ENCODE assay signal across 27 cellular contexts in genomic region chr21:37605006-37605405, GRCh38.
"Had no signal": no experiment of that assay in that cellular context is flagged by ENCODE, and none has a peak within 500 bp of the region (broad histone marks: within the 10 kb centered on the region; RNA-seq: fewer than 3 reads in every experiment).

No MANE protein-coding gene starts in this region.

- H3K9me3 ChIP-seq: ovary, psoas muscle, spleen, stomach, thoracic aorta, thyroid gland, tibial nerve, upper lobe of left lung, vagina had no signal

- ATAC-seq: naive thymus-derived CD4-positive, alpha-beta T cell; natural killer cell; psoas muscle; right cardiac atrium; sciatic nerve; stimulated activated effector memory CD8-positive, alpha-beta T cell treated with anti-CD3 and anti-CD28 coated beads, Interleukin-12 subunit alpha, Interleukin-12 subunit beta, amount 100 ng/mL, for 72 hours; stimulated activated naive B cell treated with anti-CD40 and anti-IgM and Interleukin-4, amounts not matched to agents 10 μg/mL and 1 μg/mL and 100 μg/mL, for 72 hours had no signal

- H3K27me3 ChIP-seq: neural progenitor cell, ovary, thyroid gland, tibial nerve, upper lobe of left lung, vagina had no signal

- FAIRE-seq: urothelium cell line had no signal

- DNase-seq: naive thymus-derived CD4-positive, alpha-beta T cell; natural killer cell; occipital lobe; ovary; posterior cingulate gyrus; psoas muscle; right cardiac atrium; spleen; stimulated activated CD4-positive, alpha-beta T cell treated with anti-CD3 and anti-CD28 coated beads, Interleukin-12 subunit alpha, Interleukin-12 subunit beta, amount 100 ng/mL, for 4 hours; stimulated activated CD4-positive, alpha-beta T cell treated with anti-CD3 and anti-CD28 coated beads, Interleukin-1b, Interleukin-23, amount 100 ng/mL, for 48 hours; stimulated activated CD4-positive, alpha-beta T cell treated with anti-CD3 and anti-CD28 coated beads, Interleukin-4, amount 100 ng/mL, for 1 hour; stimulated activated naive B cell treated with anti-CD40 and anti-IgM and Interleukin-4, amounts not matched to agents 10 μg/mL and 1 μg/mL and 100 μg/mL, for 72 hours; stimulated activated naive CD4-positive, alpha-beta T cell treated with Interleukin-2 at 50 U/mL for 16 hours; stomach; thyroid gland; trophoblast cell; upper lobe of left lung had no signal

- H3K4me1 ChIP-seq: neural progenitor cell, parathyroid adenoma, psoas muscle, spleen, stomach, thyroid gland, tibial nerve, upper lobe of left lung, vagina had no signal

- H3K27ac ChIP-seq: neural progenitor cell, ovary, parathyroid adenoma, psoas muscle, skin epidermis, spleen, stomach, thoracic aorta, thyroid gland, tibial nerve, upper lobe of left lung, vagina had no signal

- H3K4me2 ChIP-seq: neural progenitor cell, smooth muscle cell had no signal

- H3K79me2 ChIP-seq: parathyroid adenoma had no signal

- H3K36me3 ChIP-seq: neural progenitor cell, ovary, spleen, stomach, thoracic aorta, thyroid gland, tibial nerve, upper lobe of left lung, vagina had no signal

- H3K4me3 ChIP-seq: neural progenitor cell, ovary, psoas muscle, skin epidermis, smooth muscle cell, spleen, stomach, thoracic aorta, thyroid gland, tibial nerve, upper lobe of left lung, vagina had no signal

- H3K9ac ChIP-seq: neural progenitor cell, parathyroid adenoma had no signal

- H2AFZ ChIP-seq: neural progenitor cell, parathyroid adenoma had no signal
